Comparison of ENCODE assay signal across 14 cellular contexts in the genomic region with DNA sequence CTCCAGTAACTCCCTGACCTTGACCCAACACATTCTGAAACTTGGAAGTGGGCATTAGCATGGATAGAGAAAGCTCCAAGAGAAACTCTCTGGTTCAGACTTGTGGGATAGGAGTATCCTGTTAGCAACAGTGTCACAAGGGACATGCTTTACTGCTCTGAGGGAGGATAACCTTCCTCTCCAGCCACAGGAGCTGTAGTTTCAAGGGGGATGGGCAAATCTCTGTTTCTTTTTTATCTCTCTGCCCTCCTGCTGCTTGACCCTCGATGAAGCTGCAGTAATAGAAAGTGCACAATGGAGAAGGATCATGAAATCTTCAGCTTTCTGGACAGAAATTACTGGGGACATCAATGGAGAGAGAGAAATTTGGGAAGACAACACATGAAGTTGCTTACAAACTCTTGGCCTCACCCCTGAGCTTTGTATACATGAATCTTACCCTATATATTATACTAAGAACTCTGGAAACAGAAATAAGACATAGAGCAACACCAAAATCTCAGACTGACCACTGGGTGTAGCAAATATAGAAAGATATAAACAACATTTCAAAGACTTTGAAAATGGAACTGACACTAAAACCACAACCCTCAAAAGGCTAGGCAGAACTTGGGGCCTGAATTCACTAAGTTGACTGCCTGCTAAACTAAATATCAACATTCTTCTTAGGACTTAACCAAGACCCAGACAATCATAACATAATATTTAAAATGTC.
DNase-seq lines count a peak whose midpoint lies in the region; ATAC-seq, FAIRE-seq and TF ChIP-seq lines count a peak whose summit lies in the region.
"Had no signal": no experiment of that assay in that cellular context is flagged by ENCODE, and none has a peak within 500 bp of the region (broad histone marks: within the 10 kb centered on the region; RNA-seq: fewer than 3 reads in every experiment).

No MANE protein-coding gene starts in this region.

- no peak for TF ChIP-seq EP300 in K562 (IDR thresholded peaks at IDR 0.05; ENCODE audit: low read length)

- no peaks in the 10 kb centered on the region for H3K79me2 ChIP-seq in K562 (ENCODE audit: control insufficient read depth, insufficient read depth, low read length)

- no peak for TF ChIP-seq RAD21 in K562 (CRISPR knock-in tag; conservative IDR thresholded peaks at IDR 0.05 in 1 of 2, IDR thresholded peaks at IDR 0.05 in 1 of 2)

- CTCF ChIA-PET in K562 (lab: Yijun Ruan, JAX; ENCODE audit: low intra/inter-chr PET ratio): no interaction called here

- H3K4me3 ChIP-seq in K562 (no peak overlapping the region), small intestine (ENCODE audit: low read depth in 1 of 2, low read length in 2 of 2) (no peak overlapping the region)
- H3K4me3 ChIP-seq: adrenal gland, SJSA1 had no signal

- H3K36me3 ChIP-seq in K562 (ENCODE audit: control insufficient read depth, insufficient read depth, low read length) (no peaks in the 10 kb centered on the region), small intestine (ENCODE audit: control insufficient read depth in 2 of 2, insufficient read depth in 2 of 2, low read length in 2 of 2) (no peaks in the 10 kb centered on the region)
- H3K36me3 ChIP-seq: adrenal gland, SJSA1 had no signal

- H3K9ac ChIP-seq in K562 (ENCODE audit: insufficient read depth in 1 of 2, low read depth in 2 of 2, low read length in 2 of 2): no peak overlapping the region

- no peak for TF ChIP-seq POLR2A in K562 (conservative IDR thresholded peaks at IDR 0.05)

- H3K27me3 ChIP-seq in K562 (ENCODE audit: control insufficient read depth in 2 of 2, insufficient read depth in 2 of 2, low read length in 2 of 2): no peaks in the 10 kb centered on the region
- H3K27me3 ChIP-seq in small intestine (ENCODE audit: control insufficient read depth in 2 of 2, insufficient read depth in 2 of 2, low read length in 2 of 2): no peaks in the 10 kb centered on the region
- H3K27me3 ChIP-seq: adrenal gland, SJSA1 had no signal

- POLR2A ChIA-PET in K562 (lab: Yijun Ruan, JAX): no interaction called here

- 0% methylated on average over 1 of the region's 1 CpG for WGBS in K562 (ENCODE audit: insufficient coverage, low coverage, missing lambda C conversion rate)
- 37 to 71% (median 41%) methylated on average over 1 of the region's 1 CpG for WGBS in small intestine, 3 donors

- H3K9me3 ChIP-seq in K562 (replicated peaks; ENCODE audit: control insufficient read depth, insufficient read depth, low read depth, low read length): no peaks in the 10 kb centered on the region
- no peaks in the 10 kb centered on the region for H3K9me3 ChIP-seq in small intestine (ENCODE audit: control insufficient read depth, low read depth)
- H3K9me3 ChIP-seq: adrenal gland, SJSA1 had no signal

- TF ChIP-seq CTCF in K562 (IDR thresholded peaks at IDR 0.05 in 2 of 3, conservative IDR thresholded peaks at IDR 0.05 in 1 of 3; ENCODE audit: insufficient read depth in 2 of 3, low read depth in 1 of 3, low read length in 3 of 3): no peak
- TF ChIP-seq CTCF in GM13977 (IDR thresholded peaks at IDR 0.05; ENCODE audit: extremely low read depth, insufficient read depth, missing control alignments): no peak

- no peak overlapping the region for H3K4me2 ChIP-seq in K562 (ENCODE audit: insufficient read depth, low read length)

- FAIRE-seq in K562 (lab: Jason Lieb, UNC) (no peak), small intestine (lab: Jason Lieb, UNC) (no peak)

- intact Hi-C loops in K562 (cut with micrococcal nuclease): no loop called here

- ATAC-seq in GM18502 (IDR thresholded peaks at IDR 0.05; ENCODE audit: poor library complexity, unreplicated experiment): peak; percentile 64
- peak; percentile 57 for ATAC-seq in GM21390 (IDR thresholded peaks at IDR 0.05; ENCODE audit: unreplicated experiment)
- peak; percentile 62 for ATAC-seq in HG03045 (IDR thresholded peaks at IDR 0.05; ENCODE audit: unreplicated experiment)
- peak; percentile 26; the same call in 1 of the 3 replicates for ATAC-seq in K562
- ATAC-seq: esophagus mucosa had no signal

- no peaks in the 10 kb centered on the region for H3K9me1 ChIP-seq in K562 (ENCODE audit: control insufficient read depth, insufficient read depth, low read length)

- in situ Hi-C loops in K562 (cut with MboI): no loop called here
- in situ Hi-C loops in GM13977 (cut with MboI; ENCODE audit: low pct_unique_long_range_greater_than_20kb, low sequenced_read_pairs, unreplicated experiment): no loop called here

- DNase-seq in K562 (ENCODE audit: extremely low read depth in 1 of 4, low spot score in 3 of 4) (peak in 1 of 4 experiments; percentile 23), pons (ENCODE audit: low spot score) (no peak), GM13977 (ENCODE audit: low spot score) (no peak), small intestine (no peak), NCI-H82 (lab: John Stamatoyannopoulos, UW) (no peak)
- DNase-seq: adrenal gland; AML-193; stimulated activated CD4-positive, alpha-beta T cell treated with anti-CD3 and anti-CD28 coated beads, Interleukin-4, amount 100 ng/mL, for 24 hours; stimulated activated naive CD4-positive, alpha-beta T cell treated with Interleukin-2 at 50 U/mL for 16 hours had no signal

- H2AFZ ChIP-seq in K562 (ENCODE audit: low read depth, low read length): peak overlapping the region; percentile 57

- H3K4me1 ChIP-seq in K562 (replicated peaks in 1 of 2; ENCODE audit: control insufficient read depth in 2 of 2, insufficient read depth in 2 of 2, low read length in 2 of 2) (no peaks in the 10 kb centered on the region; a peak in 1 of 5 replicates), small intestine (ENCODE audit: control insufficient read depth in 2 of 2, insufficient read depth in 1 of 2, low read depth in 1 of 2, low read length in 1 of 2) (no peaks in the 10 kb centered on the region)
- H3K4me1 ChIP-seq: adrenal gland, SJSA1 had no signal

- no TSS peak for BruUV-seq in K562 (replicated peaks; lab: Mats Ljungman, UMichigan)

- H3K27ac ChIP-seq in K562 (ENCODE audit: extremely low read depth, low read depth, low read length): no peak overlapping the region
- peak overlapping the region in 1 of 2 donors; percentile 9 for H3K27ac ChIP-seq in small intestine (ENCODE audit: low read depth in 1 of 2, low read length in 1 of 2)
- H3K27ac ChIP-seq: adrenal gland, SJSA1 had no signal

- no peaks in the 10 kb centered on the region for H4K20me1 ChIP-seq in K562 (replicated peaks; ENCODE audit: control insufficient read depth, insufficient read depth, low read length)

TF ChIP-seq in K562, 482 proteins besides CTCF, POLR2A, EP300 and RAD21:
- TF ChIP-seq TCF7 (IDR thresholded peaks at IDR 0.05; ENCODE audit: borderline replicate concordance) (no peak), RFX5 (IDR thresholded peaks at IDR 0.05; ENCODE audit: low read depth, low read length) (no peak), ATF7 (IDR thresholded peaks at IDR 0.05) (no peak)
